ENCODE assay signal across 13 cellular contexts in genomic region chr1:221823149-221823548, GRCh38.
A peak's percentile ranks its signal among the peaks of the same experiment; 100 is the strongest.
DNase-seq lines count a peak whose midpoint lies in the region; ATAC-seq and TF ChIP-seq lines count a peak whose summit lies in the region.
"Had no signal": no experiment of that assay in that cellular context is flagged by ENCODE, and none has a peak within 500 bp of the region (broad histone marks: within the 10 kb centered on the region; RNA-seq: fewer than 3 reads in every experiment).

No MANE protein-coding gene starts in this region.

- H4K20me1 ChIP-seq in PC-9 (ENCODE audit: insufficient read depth), result no peaks in the 10 kb centered on the region

- H3K27ac ChIP-seq in PC-9, result no peak overlapping the region
- H3K27ac ChIP-seq in tibial artery, result no peak overlapping the region
- H3K27ac ChIP-seq in uterus, result no peak overlapping the region

- H3K9me2 ChIP-seq in PC-9 (ENCODE audit: insufficient read depth), result no peaks in the 10 kb centered on the region

- intact Hi-C loops in PC-9 (cut with micrococcal nuclease; ENCODE audit: unreplicated experiment) (loop anchor here (10.0 kb wide), 1 partner anchor 632 kb away; no protein-coding TSS in a partner anchor), tibial artery (cut with DNase I; ENCODE audit: low total_unique reads) (no loop called here), uterus (cut with DNase I; ENCODE audit: low total_unique reads) (no loop called here)

- ATAC-seq in GM18858 (IDR thresholded peaks at IDR 0.05; ENCODE audit: unreplicated experiment), result peak; percentile 79
- peak; percentile 71 for ATAC-seq in GM21381 (IDR thresholded peaks at IDR 0.05; ENCODE audit: unreplicated experiment)
- ATAC-seq in HG03025 (IDR thresholded peaks at IDR 0.05; ENCODE audit: low FRiP score, unreplicated experiment), result peak; percentile 61
- ATAC-seq: left lobe of liver had no signal

- TF ChIP-seq CTCF in PC-9 (conservative IDR thresholded peaks at IDR 0.05) (no peak), tibial artery (IDR thresholded peaks at IDR 0.05) (no peak), uterus (IDR thresholded peaks at IDR 0.05) (no peak)

- no peaks in the 10 kb centered on the region; the same call in 1 of the 2 replicates for H3K9me3 ChIP-seq in PC-9 (ENCODE audit: insufficient read depth, low read depth)
- H3K9me3 ChIP-seq in tibial artery, result no peaks in the 10 kb centered on the region
- no peaks in the 10 kb centered on the region for H3K9me3 ChIP-seq in uterus

- peak overlapping the region; percentile 2; the same call in 1 of the 2 replicates for H3K4me2 ChIP-seq in PC-9

- peaks cover 28% of the 10 kb centered on the region for H3K4me1 ChIP-seq in PC-9 (replicated peaks; ENCODE audit: insufficient read depth)
- no peaks in the 10 kb centered on the region for H3K4me1 ChIP-seq in tibial artery
- H3K4me1 ChIP-seq in uterus, result no peaks in the 10 kb centered on the region

- no peak for DNase-seq in PC-9
- no peak for DNase-seq in tibial artery
- no peak for DNase-seq in uterus
- no peak for DNase-seq in anterior cingulate cortex (lab: John Stamatoyannopoulos, UW)
- DNase-seq in NCI-H1694 treated with DMSO at 0.1 percent for 48 hours (lab: John Stamatoyannopoulos, UW), result no peak
- DNase-seq: activated naive CD8-positive, alpha-beta T cell treated with anti-CD3 and anti-CD28 coated beads, Interleukin-2, amount 10 ng/mL, durations not matched to agents 7 days and 5 days; cortex of kidney; NCI-H510A; nucleus accumbens had no signal

- H3K36me3 ChIP-seq in PC-9 (ENCODE audit: low read depth) (no peaks in the 10 kb centered on the region), tibial artery (no peaks in the 10 kb centered on the region), uterus (no peaks in the 10 kb centered on the region)

- TF ChIP-seq POLR2A in uterus (IDR thresholded peaks at IDR 0.05), result no peak

- CTCF ChIA-PET in PC-9 (lab: Charles Lee), result no interaction called here

- H3F3A ChIP-seq in PC-9 (ENCODE audit: insufficient read depth, low read depth), result peaks cover 17% of the 10 kb centered on the region

- no peak overlapping the region for H2AFZ ChIP-seq in PC-9

- no TSS peak for BruUV-seq in PC-9 (replicated peaks; lab: Mats Ljungman, UMichigan)

- H3K4me3 ChIP-seq in PC-9, result no peak overlapping the region
- H3K4me3 ChIP-seq in tibial artery, result no peak overlapping the region
- no peak overlapping the region for H3K4me3 ChIP-seq in uterus

- no peaks in the 10 kb centered on the region for H3K79me2 ChIP-seq in PC-9 (ENCODE audit: low read depth)

- H3K27me3 ChIP-seq in PC-9 (ENCODE audit: insufficient read depth, low read depth), result no peaks in the 10 kb centered on the region
- H3K27me3 ChIP-seq in tibial artery, result no peaks in the 10 kb centered on the region
- H3K27me3 ChIP-seq in uterus, result no peaks in the 10 kb centered on the region

- POLR2A ChIA-PET in PC-9 (lab: Charles Lee; ENCODE audit: unreplicated experiment), result no interaction called here
